Comparison of ENCODE assay signal across 26 cellular contexts in genomic region chr3:10770547-10770946, GRCh38. TPM values are rescaled to one million over a fixed set of nuclear protein-coding genes. Genes with fewer than 3 reads are reported as not detected.
"Had no signal": no experiment of that assay in that cellular context is flagged by ENCODE, and none has a peak within 500 bp of the region (broad histone marks: within the 10 kb centered on the region; RNA-seq: fewer than 3 reads in every experiment).

No MANE protein-coding gene starts in this region.

- ATAC-seq: activated CD4-positive, CD25-positive, alpha-beta regulatory T cell treated with anti-CD3 and anti-CD28 coated beads, Interleukin-2, amount 50 U/mL, for 24 hours; activated CD8-positive, alpha-beta T cell treated with anti-CD3 and anti-CD28 coated beads for 36 hours; Panc1 had no signal

- H3K4me1 ChIP-seq: SJSA1 had no signal

- H3K27me3 ChIP-seq: MG63 had no signal

- DNase-seq: activated CD4-positive, alpha-beta T cell treated with anti-CD3 and anti-CD28 coated beads for 4 hours; activated CD8-positive, alpha-beta T cell treated with anti-CD3 and anti-CD28 coated beads for 36 hours; activated effector memory CD4-positive, alpha-beta T cell treated with Interleukin-2 at 50 U/mL for 16 hours; activated naive CD4-positive, alpha-beta T cell; activated T-cell treated with anti-CD3 and anti-CD28 coated beads, Interleukin-2, amount 50 U/mL, for 24 hours; aorta; MG63; MV-4-11; NCI-H1092 treated with DMSO at 0.1 percent for 48 hours; NCI-H1436; NCI-H1694 treated with DMSO at 0.1 percent for 48 hours; NCI-H2029 treated with DMSO at 0.1 percent for 48 hours; NCI-H345; NCI-H510A; NCI-H526 treated with DMSO at 0.1 percent for 48 hours; NCI-H82; OCI-M1; RPMI8226; SHP77 had no signal

- H3K4me1 Mint-ChIP-seq: activated naive CD4-positive, alpha-beta T cell treated with anti-CD3 and anti-CD28 coated beads, Interleukin-2, amount 50 U/mL, for 24 hours; central memory CD8-positive, alpha-beta T cell had no signal

- H3K9me3 Mint-ChIP-seq: activated CD8-positive, alpha-beta T cell treated with anti-CD3 and anti-CD28 coated beads for 36 hours; activated naive CD4-positive, alpha-beta T cell treated with anti-CD3 and anti-CD28 coated beads, Interleukin-2, amount 50 U/mL, for 24 hours; activated T-cell treated with anti-CD3 and anti-CD28 coated beads, Interleukin-2, amount 50 U/mL, for 24 hours; activated T-helper 1 cell treated with anti-CD3 and anti-CD28 coated beads, Interleukin-12 subunit alpha, Interleukin-12 subunit beta, Interleukin-2, Interleukin-4 antibody, amounts not matched to agents 30 ng/mL and 10 ng/mL and 1 ng/mL, durations not matched to agents 14 hours and 24 hours and 36 hours; central memory CD8-positive, alpha-beta T cell; T-helper 1 cell treated with Interleukin-12 subunit alpha and Interleukin-12 subunit beta and Interleukin-4 antibody, amounts not matched to agents 30 μg/mL and 1 μg/mL, for 36 hours had no signal

- H3K36me3 ChIP-seq: MG63, SJSA1 had no signal

- H3K36me3 Mint-ChIP-seq: activated naive CD4-positive, alpha-beta T cell treated with anti-CD3 and anti-CD28 coated beads, Interleukin-2, amount 50 U/mL, for 24 hours had no signal

- H3K4me3 ChIP-seq: MG63, SJSA1 had no signal

- H3K27ac Mint-ChIP-seq: activated CD8-positive, alpha-beta T cell treated with anti-CD3 and anti-CD28 coated beads for 36 hours; activated naive CD4-positive, alpha-beta T cell treated with anti-CD3 and anti-CD28 coated beads, Interleukin-2, amount 50 U/mL, for 24 hours; activated T-cell treated with anti-CD3 and anti-CD28 coated beads, Interleukin-2, amount 50 U/mL, for 24 hours; activated T-helper 1 cell treated with anti-CD3 and anti-CD28 coated beads, Interleukin-12 subunit alpha, Interleukin-12 subunit beta, Interleukin-2, Interleukin-4 antibody, amounts not matched to agents 30 ng/mL and 10 ng/mL and 1 ng/mL, durations not matched to agents 14 hours and 24 hours and 36 hours; T-helper 1 cell treated with Interleukin-12 subunit alpha and Interleukin-12 subunit beta and Interleukin-4 antibody, amounts not matched to agents 30 μg/mL and 1 μg/mL, for 36 hours had no signal

- H3K4me3 Mint-ChIP-seq: activated CD8-positive, alpha-beta T cell treated with anti-CD3 and anti-CD28 coated beads for 36 hours; activated naive CD4-positive, alpha-beta T cell treated with anti-CD3 and anti-CD28 coated beads, Interleukin-2, amount 50 U/mL, for 24 hours; activated T-cell treated with anti-CD3 and anti-CD28 coated beads, Interleukin-2, amount 50 U/mL, for 24 hours; activated T-helper 1 cell treated with anti-CD3 and anti-CD28 coated beads, Interleukin-12 subunit alpha, Interleukin-12 subunit beta, Interleukin-2, Interleukin-4 antibody, amounts not matched to agents 30 ng/mL and 10 ng/mL and 1 ng/mL, durations not matched to agents 14 hours and 24 hours and 36 hours; central memory CD8-positive, alpha-beta T cell; T-helper 1 cell treated with Interleukin-12 subunit alpha and Interleukin-12 subunit beta and Interleukin-4 antibody, amounts not matched to agents 30 μg/mL and 1 μg/mL, for 36 hours had no signal

- H3K27ac ChIP-seq: SJSA1 had no signal

- H3K9me3 ChIP-seq: MG63, SJSA1 had no signal

RNA-seq across cellular contexts. Expression of gene SLC6A11, which starts 45.5 kb away (rescaled TPM):
- total RNA-seq: activated CD8-positive, alpha-beta T cell treated with anti-CD3 and anti-CD28 coated beads for 36 hours; activated T-helper 1 cell treated with anti-CD3 and anti-CD28 coated beads, Interleukin-12 subunit alpha, Interleukin-12 subunit beta, Interleukin-2, Interleukin-4 antibody, amounts not matched to agents 30 ng/mL and 10 ng/mL and 1 ng/mL, durations not matched to agents 14 hours and 24 hours and 36 hours; aorta had no signal
- polyA plus RNA-seq: aorta had no signal
